Comparison of ENCODE assay signal across 1 cellular context in genomic region chr7:38335490-38336135, GRCh38.
TF ChIP-seq lines count a peak whose summit lies in the region.

No MANE protein-coding gene starts in this region.

TF ChIP-seq in K562, 482 proteins besides CTCF, POLR2A, EP300 and RAD21 (continued from another document):
- TF ChIP-seq DDX20 (tag; IDR thresholded peaks at IDR 0.05; ENCODE audit: low read depth) = no peak
- TF ChIP-seq ZNF318 (IDR thresholded peaks at IDR 0.05; ENCODE audit: borderline replicate concordance in 1 of 2, low read depth in 1 of 2) = no peak
- peak; percentile 81 for TF ChIP-seq DEAF1 (CRISPR knock-in tag; IDR thresholded peaks at IDR 0.05)
- no peak for TF ChIP-seq RBM14 (IDR thresholded peaks at IDR 0.05; ENCODE audit: borderline replicate concordance, insufficient read depth, low read depth, low read length)
- TF ChIP-seq ARNT (IDR thresholded peaks at IDR 0.05) = peak in 1 of 2 experiments; percentile 43; a peak in 1 of 4 replicates
- TF ChIP-seq KLF13 (tag; IDR thresholded peaks at IDR 0.05; ENCODE audit: borderline replicate concordance, low read depth) = 0 out of 2 replicates have a peak, but pooled peaks have one; percentile 22
- no peak for TF ChIP-seq ZNF121 (CRISPR knock-in tag; conservative IDR thresholded peaks at IDR 0.05)
- 0 out of 2 replicates have a peak, but pooled peaks have one; percentile 19 for TF ChIP-seq ERF (CRISPR knock-in tag; IDR thresholded peaks at IDR 0.05)
- no peak for TF ChIP-seq SIRT6 (IDR thresholded peaks at IDR 0.05; ENCODE audit: low read depth, low read length)
- TF ChIP-seq OTX1 (CRISPR knock-in tag; IDR thresholded peaks at IDR 0.05) = 0 out of 2 replicates have a peak, but pooled peaks have one; percentile 41
- TF ChIP-seq MLLT1 (IDR thresholded peaks at IDR 0.05) = peak in 1 of 2 experiments; percentile 93; a peak in 3 of 4 replicates
- peak; percentile 51; the same call in 1 of the 2 replicates for TF ChIP-seq ARID1B (IDR thresholded peaks at IDR 0.05)
- TF ChIP-seq SOX6 (IDR thresholded peaks at IDR 0.05) = peak; percentile 77
- peak; percentile 66; the same call in 1 of the 2 replicates for TF ChIP-seq ZNF668 (CRISPR knock-in tag; IDR thresholded peaks at IDR 0.05)
- no peak; the same call in 1 of the 2 replicates for TF ChIP-seq HMBOX1 (IDR thresholded peaks at IDR 0.05)
- no peak for TF ChIP-seq TCF7L2 (IDR thresholded peaks at IDR 0.05; ENCODE audit: low read depth, low read length)
- TF ChIP-seq ZKSCAN1 (IDR thresholded peaks at IDR 0.05; ENCODE audit: low read depth, low read length) = peak; percentile 66; the same call in 1 of the 2 replicates
- TF ChIP-seq STAT5A (IDR thresholded peaks at IDR 0.05; ENCODE audit: borderline replicate concordance, low read length) = no peak; the same call in 1 of the 2 replicates
- no peak for TF ChIP-seq BDP1 (IDR thresholded peaks at IDR 0.05; ENCODE audit: insufficient read depth, insufficient read length)
- peak; percentile 21; the same call in 1 of the 2 replicates for TF ChIP-seq STAG1 (CRISPR knock-in tag; IDR thresholded peaks at IDR 0.05; ENCODE audit: borderline replicate concordance)
